18 cellular contexts compared by ENCODE assay signal in genomic region chr9:102975246-102975645, GRCh38. TPM values are rescaled to one million over a fixed set of nuclear protein-coding genes. Genes with fewer than 3 reads are reported as not detected.
DNase-seq lines count a peak whose midpoint lies in the region; ATAC-seq, FAIRE-seq and TF ChIP-seq lines count a peak whose summit lies in the region.
"Had no signal": no experiment of that assay in that cellular context is flagged by ENCODE, and none has a peak within 500 bp of the region (broad histone marks: within the 10 kb centered on the region; RNA-seq: fewer than 3 reads in every experiment).

No MANE protein-coding gene starts in this region.

- CTCF ChIA-PET in WTC11 (lab: Charles Lee): no interaction called here

- FAIRE-seq in HTR-8/SVneo (lab: Jason Lieb, UNC): no peak
- FAIRE-seq: A549, D721Med, G401.6, GM12891, GM19239 had no signal

- H3K27ac ChIP-seq in esophagus muscularis mucosa (replicated peaks in 1 of 4): no peak overlapping the region
- H3K27ac ChIP-seq in left lung: no peak overlapping the region
- H3K27ac ChIP-seq: A549, C4-2B had no signal

- no peak for TF ChIP-seq POLR2A in esophagus muscularis mucosa (IDR thresholded peaks at IDR 0.05; ENCODE audit: low read depth)

- intact Hi-C loops in esophagus muscularis mucosa (cut with DNase I): no loop called here
- intact Hi-C loops in left lung (cut with DNase I): no loop called here

- TF ChIP-seq CTCF in WTC11 (IDR thresholded peaks at IDR 0.05) (no peak), nephron progenitor cell (IDR thresholded peaks at IDR 0.05) (no peak), esophagus muscularis mucosa (IDR thresholded peaks at IDR 0.05) (no peak), left lung (IDR thresholded peaks at IDR 0.05) (no peak)

- peak; percentile 39; the same call in 1 of the 2 replicates for ATAC-seq in WTC11
- no peak for ATAC-seq in left lung
- ATAC-seq in GM19452 (IDR thresholded peaks at IDR 0.05; ENCODE audit: unreplicated experiment): no peak
- ATAC-seq: A549 had no signal

- H3K4me3 Mint-ChIP-seq in WTC11 (no peak overlapping the region), nephron progenitor cell (no peak overlapping the region)
- H3K4me3 Mint-ChIP-seq: CD4-positive, alpha-beta T cell; H9 had no signal

- peaks cover 0 to 8% (median 3%) of the 10 kb centered on the region in 4 donors for H3K9me3 ChIP-seq in esophagus muscularis mucosa
- H3K9me3 ChIP-seq in left lung: peaks cover 0 to 18% of the 10 kb centered on the region in 2 donors
- H3K9me3 ChIP-seq: A549 had no signal

- no peak for TF ChIP-seq EP300 in esophagus muscularis mucosa (IDR thresholded peaks at IDR 0.05)

- H3K4me3 ChIP-seq in esophagus muscularis mucosa (no peak overlapping the region), left lung (no peak overlapping the region)
- H3K4me3 ChIP-seq: A549 had no signal

- H3K36me3 Mint-ChIP-seq in WTC11 (peaks cover 2% of the 10 kb centered on the region; the same call in 1 of the 2 replicates), nephron progenitor cell (ENCODE audit: low read depth) (peaks cover 4% of the 10 kb centered on the region)

- no peak overlapping the region for H3K27ac Mint-ChIP-seq in WTC11
- peak overlapping the region; percentile 31 for H3K27ac Mint-ChIP-seq in nephron progenitor cell
- H3K27ac Mint-ChIP-seq: CD4-positive, alpha-beta T cell had no signal

- H3K9me3 Mint-ChIP-seq in WTC11: peaks cover 13% of the 10 kb centered on the region
- H3K9me3 Mint-ChIP-seq in nephron progenitor cell: peaks cover 19% of the 10 kb centered on the region

- H3K27me3 ChIP-seq in esophagus muscularis mucosa: no peaks in the 10 kb centered on the region
- no peaks in the 10 kb centered on the region for H3K27me3 ChIP-seq in left lung

- POLR2A ChIA-PET in WTC11 (lab: Charles Lee): no interaction called here

- no peak for DNase-seq in WTC11 (ENCODE audit: low spot score)
- DNase-seq in iPS-NIHi7 (ENCODE audit: extremely low spot score): peak; percentile 11
- no peak for DNase-seq in nephron progenitor cell
- no peak for DNase-seq in esophagus muscularis mucosa (ENCODE audit: extremely low spot score)
- no peak for DNase-seq in left lung
- DNase-seq in HTR-8/SVneo (ENCODE audit: insufficient read length, low spot score): no peak
- DNase-seq: AML-193; Caco-2; CD4-positive, alpha-beta T cell; GOT3; H9 had no signal

- H3K27me3 Mint-ChIP-seq in WTC11 (ENCODE audit: low read depth) (no peaks in the 10 kb centered on the region), nephron progenitor cell (ENCODE audit: low read depth, poor library complexity) (no peaks in the 10 kb centered on the region)
- H3K27me3 Mint-ChIP-seq: CD4-positive, alpha-beta T cell had no signal

- 59% methylated on average over 2 of the region's 4 CpGs for WGBS in esophagus muscularis mucosa

- no peaks in the 10 kb centered on the region for H3K36me3 ChIP-seq in esophagus muscularis mucosa
- no peaks in the 10 kb centered on the region for H3K36me3 ChIP-seq in left lung

- no peaks in the 10 kb centered on the region for H3K4me1 ChIP-seq in esophagus muscularis mucosa
- H3K4me1 ChIP-seq in left lung: no peaks in the 10 kb centered on the region
- H3K4me1 ChIP-seq: A549, Caco-2 had no signal

- peaks cover 5% of the 10 kb centered on the region; the same call in 1 of the 2 replicates for H3K4me1 Mint-ChIP-seq in WTC11
- H3K4me1 Mint-ChIP-seq in nephron progenitor cell: peaks cover 11% of the 10 kb centered on the region
- H3K4me1 Mint-ChIP-seq: H9 had no signal

TF ChIP-seq in WTC11, 78 proteins besides CTCF, POLR2A, EP300 and RAD21 (continues in another document):
- TF ChIP-seq ARID4B (CRISPR knock-in tag; IDR thresholded peaks at IDR 0.05; ENCODE audit: borderline replicate concordance) (no peak), RORB (CRISPR knock-in tag; IDR thresholded peaks at IDR 0.05) (no peak), GABPB1 (CRISPR knock-in tag; IDR thresholded peaks at IDR 0.05) (no peak), IRF2 (CRISPR knock-in tag; IDR thresholded peaks at IDR 0.05; ENCODE audit: borderline replicate concordance, low read depth) (no peak), ZMAT4 (CRISPR knock-in tag; IDR thresholded peaks at IDR 0.05) (no peak), ESRRA (CRISPR knock-in tag; IDR thresholded peaks at IDR 0.05; ENCODE audit: borderline replicate concordance) (no peak), ZNF532 (CRISPR knock-in tag; IDR thresholded peaks at IDR 0.05; ENCODE audit: borderline replicate concordance) (no peak), TEAD1 (CRISPR knock-in tag; IDR thresholded peaks at IDR 0.05) (no peak), USF1 (CRISPR knock-in tag; IDR thresholded peaks at IDR 0.05) (no peak), TEAD4 (CRISPR knock-in tag; IDR thresholded peaks at IDR 0.05) (no peak)

RNA-seq across cellular contexts. Expression of gene CYLC2, which starts 19.9 kb away (rescaled TPM):
- total RNA-seq in WTC11 (2021) (not detected in 3 replicates), esophagus muscularis mucosa (not detected), left lung (not detected)
- total RNA-seq: Caco-2; CD4-positive, alpha-beta T cell; H9 had no signal
